8 cellular contexts compared by ENCODE assay signal in genomic region chrX:43750248-43750676, GRCh38.
DNase-seq lines count a peak whose midpoint lies in the region; ATAC-seq, FAIRE-seq and TF ChIP-seq lines count a peak whose summit lies in the region.

No MANE protein-coding gene starts in this region.

- H3K36me3 ChIP-seq in OCI-LY3 (replicated peaks; ENCODE audit: low read depth, low read length) = no peaks in the 10 kb centered on the region

- H3K27ac ChIP-seq in OCI-LY3 (ENCODE audit: low read length) = no peak overlapping the region

- no peaks in the 10 kb centered on the region for H3K27me3 ChIP-seq in OCI-LY3 (ENCODE audit: low read depth, low read length)

- TF ChIP-seq CTCF in OCI-LY3 (IDR thresholded peaks at IDR 0.05; ENCODE audit: low read depth, low read length) (peak; percentile 57), fibroblast of the aortic adventitia (IDR thresholded peaks at IDR 0.05; ENCODE audit: insufficient read depth, low read length) (peak; percentile 41)

- DNase-seq in CD1c-positive myeloid dendritic cell (ENCODE audit: extremely low spot score) (peak; percentile 79), fibroblast of the aortic adventitia (ENCODE audit: low read depth) (peak; percentile 59), nucleus accumbens (lab: John Stamatoyannopoulos, UW) (peak in 38 of 56 donors; percentile 0 to 59 (median 2)), urothelium cell line (ENCODE audit: low spot score) (peak; percentile 44)
- DNase-seq in Jurkat, Clone E6-1 (ENCODE audit: low read depth, low spot score) = peak; percentile 41
- peak; percentile 34 to 45 for DNase-seq in activated T-cell treated with anti-CD3 and anti-CD28 coated beads, Interleukin-2, amount 50 U/mL, for 48 hours

- peak; percentile 81 for ATAC-seq in GM19452 (IDR thresholded peaks at IDR 0.05; ENCODE audit: unreplicated experiment)

- no peaks in the 10 kb centered on the region for H4K20me1 ChIP-seq in OCI-LY3 (ENCODE audit: insufficient read depth, low read length)

- no peak overlapping the region for H3K9ac ChIP-seq in OCI-LY3 (ENCODE audit: low read length)

- no peaks in the 10 kb centered on the region for H3K79me2 ChIP-seq in OCI-LY3 (ENCODE audit: low read length)

- no peaks in the 10 kb centered on the region for H3K9me3 ChIP-seq in OCI-LY3 (ENCODE audit: insufficient read depth, low read length)

- no peak overlapping the region for H3K4me3 ChIP-seq in Jurkat, Clone E6-1 (ENCODE audit: low read length)
- H3K4me3 ChIP-seq in OCI-LY3 (ENCODE audit: low read length) (no peak overlapping the region), fibroblast of the aortic adventitia (ENCODE audit: low read depth, low read length) (no peak overlapping the region)

- no peak overlapping the region for H2AFZ ChIP-seq in OCI-LY3 (ENCODE audit: low read depth, low read length)

- FAIRE-seq in urothelium cell line (lab: Jason Lieb, UNC) = no peak

- peaks cover 2% of the 10 kb centered on the region; the same call in 1 of the 2 replicates for H3K4me1 ChIP-seq in OCI-LY3 (ENCODE audit: low read length)

- H3K4me2 ChIP-seq in OCI-LY3 (ENCODE audit: low read length) = peak overlapping the region; percentile 30; the same call in 1 of the 2 replicates

Comparison
In these comparisons a context has a peak if more than half of its experiments do, and no peak if none do; other contexts are left out.
1. DNase-seq: peak in every context shown above with its lines; median percentile 79 in CD1c-positive myeloid dendritic cell; 59 in fibroblast of the aortic adventitia; 44 in urothelium cell line; 41 in Jurkat, Clone E6-1; 40 in activated T-cell treated with anti-CD3 and anti-CD28 coated beads, Interleukin-2, amount 50 U/mL, for 48 hours; 2 in nucleus accumbens.